In the genomic region with DNA sequence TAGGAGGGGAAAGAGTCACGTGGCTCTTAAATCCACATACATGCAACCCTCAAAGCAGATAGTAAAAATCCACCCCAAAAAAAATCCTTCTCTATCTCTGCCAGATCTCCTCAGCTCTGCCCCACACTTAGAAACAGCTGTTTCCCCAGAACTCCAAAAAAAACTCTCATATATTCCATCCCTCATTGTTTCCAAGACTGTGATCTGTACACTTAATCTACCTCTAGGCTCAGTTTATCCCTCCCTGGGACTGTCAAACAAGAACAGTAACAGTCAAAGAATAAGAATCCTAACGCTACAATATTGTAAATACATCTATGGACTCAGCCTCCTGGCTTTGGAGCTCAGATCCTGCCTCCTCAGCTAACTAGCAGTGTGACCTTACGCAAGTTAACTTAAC, we compare ENCODE assay signal across 16 cellular contexts. TPM values are rescaled to one million over a fixed set of nuclear protein-coding genes. Genes with fewer than 3 reads are reported as not detected.
DNase-seq lines count a peak whose midpoint lies in the region; ATAC-seq and TF ChIP-seq lines count a peak whose summit lies in the region.
"Had no signal": no experiment of that assay in that cellular context is flagged by ENCODE, and none has a peak within 500 bp of the region (broad histone marks: within the 10 kb centered on the region; RNA-seq: fewer than 3 reads in every experiment).

No MANE protein-coding gene starts in this region.

- H3K9me3 ChIP-seq in heart left ventricle, result no peaks in the 10 kb centered on the region
- no peaks in the 10 kb centered on the region for H3K9me3 ChIP-seq in transverse colon
- H3K9me3 ChIP-seq: neutrophil, spleen had no signal

- no peak for DNase-seq in heart left ventricle
- no peak for DNase-seq in left ventricle myocardium superior
- DNase-seq in transverse colon, result no peak
- no peak for DNase-seq in WTC11 (ENCODE audit: low spot score)
- DNase-seq in sciatic nerve (ENCODE audit: low spot score), result no peak
- DNase-seq in NCI-H2107 (lab: John Stamatoyannopoulos, UW), result no peak
- DNase-seq: 8988T; activated CD4-positive, alpha-beta memory T cell treated with anti-CD3 and anti-CD28 coated beads, Interleukin-2, amount 10 ng/mL, durations not matched to agents 7 days and 5 days; CD8-positive, alpha-beta memory T cell; NCI-H1417; spleen; stimulated activated naive CD4-positive, alpha-beta T cell treated with Interleukin-2 at 50 U/mL for 16 hours had no signal

- H3K4me3 ChIP-seq in heart left ventricle (no peak overlapping the region), transverse colon (no peak overlapping the region)
- H3K4me3 ChIP-seq: spleen had no signal

- TF ChIP-seq CTCF in heart left ventricle (IDR thresholded peaks at IDR 0.05) (no peak), nephron (IDR thresholded peaks at IDR 0.05; ENCODE audit: unreplicated experiment in 3 of 3) (no peak), transverse colon (IDR thresholded peaks at IDR 0.05) (no peak), WTC11 (IDR thresholded peaks at IDR 0.05) (no peak)

- TF ChIP-seq POLR2A in heart left ventricle (IDR thresholded peaks at IDR 0.05) (no peak), transverse colon (IDR thresholded peaks at IDR 0.05) (no peak)

- ATAC-seq in heart left ventricle (no peak), left ventricle myocardium superior (no peak), WTC11 (no peak), sciatic nerve (no peak)

- CTCF ChIA-PET in WTC11 (lab: Charles Lee), result interaction anchor here (1.2 to 1.6 kb wide), 2 partner anchors 11 to 51 kb away, joined by 4 read pairs; no protein-coding TSS in a partner anchor

- POLR2A ChIA-PET in WTC11 (lab: Charles Lee), result no interaction called here

- no peak for TF ChIP-seq EP300 in transverse colon (IDR thresholded peaks at IDR 0.05; ENCODE audit: low read depth)

- H3K4me1 Mint-ChIP-seq in dendritic cell treated with granulocyte-macrophage colony-stimulating factor and Interleukin-4, amounts not matched to agents 40 ng/mL and 50 ng/mL, for 4 days (ENCODE audit: low read depth), result peaks cover 70% of the 10 kb centered on the region
- H3K4me1 Mint-ChIP-seq in nephron, result peaks cover 71% of the 10 kb centered on the region
- peaks cover 30% of the 10 kb centered on the region for H3K4me1 Mint-ChIP-seq in WTC11

- no peaks in the 10 kb centered on the region for H3K27me3 Mint-ChIP-seq in dendritic cell treated with granulocyte-macrophage colony-stimulating factor and Interleukin-4, amounts not matched to agents 40 ng/mL and 50 ng/mL, for 4 days
- no peaks in the 10 kb centered on the region for H3K27me3 Mint-ChIP-seq in nephron (ENCODE audit: low read depth)
- H3K27me3 Mint-ChIP-seq in WTC11 (ENCODE audit: low read depth), result no peaks in the 10 kb centered on the region

- intact Hi-C loops in heart left ventricle (cut with DNase I) (no loop called here), left ventricle myocardium superior (cut with micrococcal nuclease) (no loop called here), transverse colon (cut with DNase I; ENCODE audit: low total_unique reads) (loop anchor here (5.0 kb wide), 2 partner anchors 44 to 51 kb away; partner anchors contain the start of gene VEZF1), sciatic nerve (cut with DNase I) (no loop called here)
- intact Hi-C loops in dendritic cell treated with granulocyte-macrophage colony-stimulating factor and Interleukin-4, amounts not matched to agents 40 ng/mL and 50 ng/mL, for 4 days (cut with micrococcal nuclease), result no loop called here

- no peak overlapping the region for H3K4me3 Mint-ChIP-seq in dendritic cell treated with granulocyte-macrophage colony-stimulating factor and Interleukin-4, amounts not matched to agents 40 ng/mL and 50 ng/mL, for 4 days
- H3K4me3 Mint-ChIP-seq in nephron, result peak overlapping the region in 1 of 3 experiments; percentile 4
- no peak overlapping the region for H3K4me3 Mint-ChIP-seq in WTC11
- H3K4me3 Mint-ChIP-seq: activated CD4-positive, alpha-beta memory T cell treated with anti-CD3 and anti-CD28 coated beads, Interleukin-2, amount 10 ng/mL, durations not matched to agents 7 days and 5 days; CD8-positive, alpha-beta memory T cell had no signal

- H3K27me3 ChIP-seq in heart left ventricle (no peaks in the 10 kb centered on the region), transverse colon (no peaks in the 10 kb centered on the region)
- H3K27me3 ChIP-seq: neutrophil had no signal

- WGBS in heart left ventricle, 4 donors, result 90 to 93% (median 90%) methylated on average over 3 of the region's 3 CpGs
- WGBS in transverse colon (ENCODE audit: low coverage in 1 of 2), 2 donors, result 54 to 63% methylated on average over 2 to 3 of the region's 3 CpGs

- peaks cover 9% of the 10 kb centered on the region for H3K36me3 Mint-ChIP-seq in dendritic cell treated with granulocyte-macrophage colony-stimulating factor and Interleukin-4, amounts not matched to agents 40 ng/mL and 50 ng/mL, for 4 days (ENCODE audit: low read depth)
- no peaks in the 10 kb centered on the region for H3K36me3 Mint-ChIP-seq in nephron (ENCODE audit: low read depth)
- H3K36me3 Mint-ChIP-seq in WTC11, result no peaks in the 10 kb centered on the region

- H3K36me3 ChIP-seq in heart left ventricle (no peaks in the 10 kb centered on the region), transverse colon (no peaks in the 10 kb centered on the region)
- H3K36me3 ChIP-seq: neutrophil, spleen had no signal

- peak overlapping the region; percentile 79 for H3K27ac Mint-ChIP-seq in dendritic cell treated with granulocyte-macrophage colony-stimulating factor and Interleukin-4, amounts not matched to agents 40 ng/mL and 50 ng/mL, for 4 days
- H3K27ac Mint-ChIP-seq in nephron (peak overlapping the region in 2 of 3 experiments; percentile 55 to 58), WTC11 (no peak overlapping the region)
- H3K27ac Mint-ChIP-seq: activated CD4-positive, alpha-beta memory T cell treated with anti-CD3 and anti-CD28 coated beads, Interleukin-2, amount 10 ng/mL, durations not matched to agents 7 days and 5 days had no signal

- H3K4me1 ChIP-seq in heart left ventricle (peaks cover 24 to 97% (median 85%) of the 10 kb centered on the region in 12 donors), transverse colon (peaks cover 52 to 91% (median 71%) of the 10 kb centered on the region in 4 donors)

- peak overlapping the region in 11 of 12 donors; percentile 45 to 100 (median 65) for H3K27ac ChIP-seq in heart left ventricle
- H3K27ac ChIP-seq in transverse colon, result peak overlapping the region; percentile 91 to 99 (median 97)
- H3K27ac ChIP-seq: KMS-11, neutrophil had no signal

- H3K9me3 Mint-ChIP-seq in dendritic cell treated with granulocyte-macrophage colony-stimulating factor and Interleukin-4, amounts not matched to agents 40 ng/mL and 50 ng/mL, for 4 days, result no peaks in the 10 kb centered on the region
- H3K9me3 Mint-ChIP-seq in nephron, result no peaks in the 10 kb centered on the region
- H3K9me3 Mint-ChIP-seq in WTC11, result no peaks in the 10 kb centered on the region
- H3K9me3 Mint-ChIP-seq: activated CD4-positive, alpha-beta memory T cell treated with anti-CD3 and anti-CD28 coated beads, Interleukin-2, amount 10 ng/mL, durations not matched to agents 7 days and 5 days; CD8-positive, alpha-beta memory T cell had no signal

- in situ Hi-C loops in transverse colon (cut with MboI; ENCODE audit: low pct_ligation_motif_present in 1 of 4, low pct_unique_long_range_greater_than_20kb in 1 of 4, low sequenced_read_pairs in 3 of 4), result no loop called here

TF ChIP-seq in WTC11, 78 proteins besides CTCF, POLR2A, EP300 and RAD21 (continues in another document):
- TF ChIP-seq ZNF263 (CRISPR knock-in tag; IDR thresholded peaks at IDR 0.05; ENCODE audit: low read depth) (no peak), ZNF671 (CRISPR knock-in tag; IDR thresholded peaks at IDR 0.05) (no peak), ESRRA (CRISPR knock-in tag; IDR thresholded peaks at IDR 0.05; ENCODE audit: borderline replicate concordance) (no peak), ELF4 (CRISPR knock-in tag; IDR thresholded peaks at IDR 0.05; ENCODE audit: low read depth) (no peak), JUN (CRISPR knock-in tag; IDR thresholded peaks at IDR 0.05) (no peak), MXD4 (CRISPR knock-in tag; IDR thresholded peaks at IDR 0.05; ENCODE audit: borderline replicate concordance) (no peak)
- TF ChIP-seq, protein P1, sequence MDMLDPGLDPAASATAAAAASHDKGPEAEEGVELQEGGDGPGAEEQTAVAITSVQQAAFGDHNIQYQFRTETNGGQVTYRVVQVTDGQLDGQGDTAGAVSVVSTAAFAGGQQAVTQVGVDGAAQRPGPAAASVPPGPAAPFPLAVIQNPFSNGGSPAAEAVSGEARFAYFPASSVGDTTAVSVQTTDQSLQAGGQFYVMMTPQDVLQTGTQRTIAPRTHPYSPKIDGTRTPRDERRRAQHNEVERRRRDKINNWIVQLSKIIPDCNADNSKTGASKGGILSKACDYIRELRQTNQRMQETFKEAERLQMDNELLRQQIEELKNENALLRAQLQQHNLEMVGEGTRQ (CRISPR knock-in tag; IDR thresholded peaks at IDR 0.05), result no peak

RNA-seq across cellular contexts. Expression of gene CUEDC1, which starts 11.6 kb away (rescaled TPM):
- total RNA-seq in heart left ventricle (10 to 100 TPM; 37.6 to 68.5 (median 42.8) TPM), left ventricle myocardium superior (55.0 TPM), transverse colon (10 to 100 TPM; 20.2 to 27.3 (median 24.6) TPM), WTC11 (2021) (6.5 to 12.2 TPM (median 9.4 TPM) in 3 replicates), sciatic nerve (44.3 TPM)
- polyA plus RNA-seq in heart left ventricle, result 10 to 100 TPM; 29.6 to 39.9 TPM
- polyA plus RNA-seq: CD8-positive, alpha-beta memory T cell had no signal

RNA-seq across cellular contexts. Expression of gene VEZF1, which starts 44.4 kb away (rescaled TPM):
- 10 to 100 TPM; 58.9 to 85.6 (median 62.6) TPM for total RNA-seq in heart left ventricle
- polyA plus RNA-seq in heart left ventricle, result 10 to 100 TPM; 18.2 to 46.4 TPM
- total RNA-seq in left ventricle myocardium superior, result 77.6 TPM
- 10 to 100 TPM; 44.0 to 65.1 (median 50.1) TPM for total RNA-seq in transverse colon
- total RNA-seq in WTC11 (2021), result 43.1 to 43.8 TPM (median 43.3 TPM) in 3 replicates
- total RNA-seq in sciatic nerve, result 73.8 TPM
